In genomic region chr3:150762662-150763121, GRCh38 we compare ENCODE assay signal across 1 cellular context.
TF ChIP-seq lines count a peak whose summit lies in the region.

No MANE protein-coding gene starts in this region.

TF ChIP-seq in SK-N-SH treated with all-trans-retinoic acid at 6 μM for 48 hours, 23 proteins besides CTCF, POLR2A, EP300 and RAD21 (continued from another document):
- no peak for TF ChIP-seq CREB5 (CRISPR knock-in tag; IDR thresholded peaks at IDR 0.05; ENCODE audit: low read depth)
